1 cellular context compared by ENCODE assay signal in the genomic region with DNA sequence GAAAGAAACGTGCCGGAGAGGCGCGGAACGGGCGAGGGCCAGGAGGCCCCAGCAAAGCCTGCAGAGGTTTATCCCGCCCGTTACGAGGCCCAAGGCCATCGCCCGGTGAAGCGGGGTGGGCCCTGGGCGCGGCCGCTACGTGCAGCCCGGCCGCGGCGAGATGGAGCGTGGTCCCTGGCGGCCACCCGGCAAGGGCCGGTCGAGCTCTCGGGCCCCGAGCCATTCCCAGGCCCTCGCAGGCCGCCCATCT.
TF ChIP-seq lines count a peak whose summit lies in the region.

No MANE protein-coding gene starts in this region.

TF ChIP-seq in endothelial cell of umbilical vein, 7 proteins besides CTCF, POLR2A, EP300 and RAD21:
- TF ChIP-seq POLR2AphosphoS5 (IDR thresholded peaks at IDR 0.05; ENCODE audit: insufficient read depth, low read depth, low read length): no peak
- TF ChIP-seq, protein P1, sequence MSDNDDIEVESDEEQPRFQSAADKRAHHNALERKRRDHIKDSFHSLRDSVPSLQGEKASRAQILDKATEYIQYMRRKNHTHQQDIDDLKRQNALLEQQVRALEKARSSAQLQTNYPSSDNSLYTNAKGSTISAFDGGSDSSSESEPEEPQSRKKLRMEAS (IDR thresholded peaks at IDR 0.05; ENCODE audit: insufficient read depth, insufficient read length): no peak
- TF ChIP-seq GATA2 (IDR thresholded peaks at IDR 0.05; ENCODE audit: insufficient read depth, insufficient read length, low read depth, low read length): no peak
